ENCODE assay signal across 8 cellular contexts in genomic region chr10:58385784-58386112, GRCh38. TPM values are rescaled to one million over a fixed set of nuclear protein-coding genes. Genes with fewer than 3 reads are reported as not detected.
DNase-seq lines count a peak whose midpoint lies in the region; ATAC-seq and TF ChIP-seq lines count a peak whose summit lies in the region.

No MANE protein-coding gene starts in this region.

- ATAC-seq in GM21723 (IDR thresholded peaks at IDR 0.05; ENCODE audit: unreplicated experiment) (peak; percentile 21), sciatic nerve (peak; percentile 6)
- ATAC-seq in activated naive CD8-positive, alpha-beta T cell treated with anti-CD3 and anti-CD28 coated beads, Interleukin-2, amount 50 U/mL, for 24 hours, result no peak

- H3K27me3 ChIP-seq in Loucy (ENCODE audit: insufficient read depth, low read length, poor library complexity, severe bottlenecking) (no peaks in the 10 kb centered on the region), right atrium auricular region (no peaks in the 10 kb centered on the region)

- H3K4me3 ChIP-seq in Loucy (ENCODE audit: low read length, poor library complexity, severe bottlenecking), result peak overlapping the region; percentile 85
- peak overlapping the region; percentile 77 to 86 for H3K4me3 ChIP-seq in right atrium auricular region

- intact Hi-C loops in sciatic nerve (cut with DNase I), result no loop called here

- peak overlapping the region; percentile 93 for H3K4me2 ChIP-seq in Loucy (ENCODE audit: low read depth, low read length, poor library complexity, severe bottlenecking)

- H3K79me2 ChIP-seq in Loucy (ENCODE audit: insufficient read depth, low read length), result peaks cover 54% of the 10 kb centered on the region

- H3K9me3 ChIP-seq in Loucy (ENCODE audit: insufficient read depth, low read depth, low read length) (no peaks in the 10 kb centered on the region), right atrium auricular region (no peaks in the 10 kb centered on the region)

- H4K20me1 ChIP-seq in Loucy (ENCODE audit: insufficient read depth, low read length, poor library complexity, severe bottlenecking), result peaks cover 41% of the 10 kb centered on the region

- peak; percentile 9 for DNase-seq in NCI-H1436 (lab: John Stamatoyannopoulos, UW)
- DNase-seq in NCI-H1436 treated with DMSO at 0.1 percent for 48 hours (lab: John Stamatoyannopoulos, UW), result no peak
- peak; percentile 30 for DNase-seq in activated naive CD8-positive, alpha-beta T cell treated with anti-CD3 and anti-CD28 coated beads, Interleukin-2, amount 50 U/mL, for 24 hours
- DNase-seq in right atrium auricular region (ENCODE audit: low spot score), result no peak
- no peak for DNase-seq in sciatic nerve (ENCODE audit: low spot score)
- DNase-seq in GM13977 (ENCODE audit: low spot score), result no peak

- H3K27me3 Mint-ChIP-seq in activated naive CD8-positive, alpha-beta T cell treated with anti-CD3 and anti-CD28 coated beads, Interleukin-2, amount 50 U/mL, for 24 hours, result no peaks in the 10 kb centered on the region

- H3K9me3 Mint-ChIP-seq in activated naive CD8-positive, alpha-beta T cell treated with anti-CD3 and anti-CD28 coated beads, Interleukin-2, amount 50 U/mL, for 24 hours, result no peaks in the 10 kb centered on the region

- peak overlapping the region; percentile 98 for H3K27ac Mint-ChIP-seq in activated naive CD8-positive, alpha-beta T cell treated with anti-CD3 and anti-CD28 coated beads, Interleukin-2, amount 50 U/mL, for 24 hours

- in situ Hi-C loops in GM13977 (cut with MboI; ENCODE audit: low pct_unique_long_range_greater_than_20kb, low sequenced_read_pairs, unreplicated experiment), result no loop called here

- H2AFZ ChIP-seq in Loucy (ENCODE audit: low read length), result peak overlapping the region; percentile 86

- no peak for TF ChIP-seq CTCF in Loucy (conservative IDR thresholded peaks at IDR 0.05; ENCODE audit: low read length)
- no peak for TF ChIP-seq CTCF in right atrium auricular region (IDR thresholded peaks at IDR 0.05)
- no peak for TF ChIP-seq CTCF in GM13977 (IDR thresholded peaks at IDR 0.05; ENCODE audit: extremely low read depth, insufficient read depth, missing control alignments)

- peaks cover 41% of the 10 kb centered on the region for H3K36me3 Mint-ChIP-seq in activated naive CD8-positive, alpha-beta T cell treated with anti-CD3 and anti-CD28 coated beads, Interleukin-2, amount 50 U/mL, for 24 hours (ENCODE audit: low read depth)

- peak overlapping the region; percentile 89 to 93 for H3K27ac ChIP-seq in right atrium auricular region

- H3K9ac ChIP-seq in Loucy (ENCODE audit: low read depth, low read length, poor library complexity, severe bottlenecking), result peak overlapping the region; percentile 88

- peak overlapping the region; percentile 100 for H3K4me3 Mint-ChIP-seq in activated naive CD8-positive, alpha-beta T cell treated with anti-CD3 and anti-CD28 coated beads, Interleukin-2, amount 50 U/mL, for 24 hours

- H3K4me1 Mint-ChIP-seq in activated naive CD8-positive, alpha-beta T cell treated with anti-CD3 and anti-CD28 coated beads, Interleukin-2, amount 50 U/mL, for 24 hours, result peaks cover 57% of the 10 kb centered on the region

- H3K9me2 ChIP-seq in Loucy (replicated peaks; ENCODE audit: low read depth, low read length), result no peaks in the 10 kb centered on the region

- no peaks in the 10 kb centered on the region for H3F3A ChIP-seq in Loucy (ENCODE audit: low read depth)

- H3K4me1 ChIP-seq in Loucy (ENCODE audit: insufficient read depth, low read length, poor library complexity, severe bottlenecking) (peaks cover 49% of the 10 kb centered on the region), right atrium auricular region (peaks cover 0 to 22% of the 10 kb centered on the region in 2 donors)

- H3K36me3 ChIP-seq in Loucy (ENCODE audit: insufficient read depth, low read length) (peaks cover 26% of the 10 kb centered on the region), right atrium auricular region (peaks cover 15% of the 10 kb centered on the region)

RNA-seq across cellular contexts. Expression of gene TFAM, which starts 0.5 kb away (rescaled TPM):
- total RNA-seq in right atrium auricular region (10 to 100 TPM; 15.1 to 17.7 TPM), sciatic nerve (28.1 TPM)

RNA-seq across cellular contexts. Expression of gene UBE2D1, which starts 50.9 kb away (rescaled TPM):
- total RNA-seq in right atrium auricular region (10 to 100 TPM; 18.0 to 42.8 TPM), sciatic nerve (16.8 TPM)

Comparison
In these comparisons a context has a peak if more than half of its experiments do, and no peak if none do; other contexts are left out.
1. DNase-seq: peak in NCI-H1436 (single experiment) and activated naive CD8-positive, alpha-beta T cell treated with anti-CD3 and anti-CD28 coated beads, Interleukin-2, amount 50 U/mL, for 24 hours (single experiment); none in NCI-H1436 treated with DMSO at 0.1 percent for 48 hours (single experiment), right atrium auricular region (single experiment), sciatic nerve (single experiment) and GM13977 (single experiment).